ENCODE assay signal across 8 cellular contexts in genomic region chr4:112145820-112146813, GRCh38. TPM values are rescaled to one million over a fixed set of nuclear protein-coding genes. Genes with fewer than 3 reads are reported as not detected.
DNase-seq lines count a peak whose midpoint lies in the region; ATAC-seq and TF ChIP-seq lines count a peak whose summit lies in the region.

No MANE protein-coding gene starts in this region.

- peak; percentile 46 for ATAC-seq in GM21737 (IDR thresholded peaks at IDR 0.05; ENCODE audit: unreplicated experiment)
- ATAC-seq in WTC11: peak; percentile 43
- peak; percentile 57 for ATAC-seq in central memory CD8-positive, alpha-beta T cell (replicated peaks; ENCODE audit: extremely low read depth, poor library complexity, severe bottlenecking)

- H3K4me3 ChIP-seq in GM08714 (ENCODE audit: low read length) (peak overlapping the region; percentile 94), kidney epithelial cell (ENCODE audit: low read depth, low read length) (peak overlapping the region; percentile 83)

- TF ChIP-seq EP300 in Ishikawa (IDR thresholded peaks at IDR 0.05; ENCODE audit: borderline replicate concordance): no peak

- H3K4me3 Mint-ChIP-seq in WTC11: peak overlapping the region; percentile 76
- peak overlapping the region; percentile 58 for H3K4me3 Mint-ChIP-seq in central memory CD8-positive, alpha-beta T cell

- TF ChIP-seq CTCF in WTC11 (IDR thresholded peaks at IDR 0.05) (no peak), kidney epithelial cell (IDR thresholded peaks at IDR 0.05; ENCODE audit: insufficient read depth, low read length, poor library complexity, severe bottlenecking) (peak; percentile 16)

- CTCF ChIA-PET in WTC11 (lab: Charles Lee): no interaction called here

- no peaks in the 10 kb centered on the region for H3K36me3 ChIP-seq in kidney epithelial cell (ENCODE audit: control insufficient read depth, insufficient read depth, low read length)

- no peak for TF ChIP-seq RAD21 in Ishikawa (IDR thresholded peaks at IDR 0.05; ENCODE audit: low read depth)

- H3K4me1 Mint-ChIP-seq in WTC11: peaks cover 13% of the 10 kb centered on the region
- H3K4me1 Mint-ChIP-seq in central memory CD8-positive, alpha-beta T cell: peaks cover 21% of the 10 kb centered on the region

- DNase-seq in WTC11 (ENCODE audit: low spot score): peak; percentile 53
- DNase-seq in central memory CD8-positive, alpha-beta T cell (ENCODE audit: low spot score in 2 of 2): peak; percentile 40 to 46
- no peak for DNase-seq in kidney epithelial cell (ENCODE audit: low read depth)
- DNase-seq in stimulated activated CD4-positive, alpha-beta T cell treated with anti-CD3 and anti-CD28 coated beads, Interleukin-1b, Interleukin-23, amount 100 ng/mL, for 1 hour (ENCODE audit: low read depth in 2 of 2): peak; percentile 23 to 53
- DNase-seq in SHP77 treated with DMSO at 0.1 percent for 48 hours (lab: John Stamatoyannopoulos, UW): no peak

- H3K27me3 Mint-ChIP-seq in WTC11 (ENCODE audit: low read depth): peaks cover 39% of the 10 kb centered on the region
- H3K27me3 Mint-ChIP-seq in central memory CD8-positive, alpha-beta T cell: no peaks in the 10 kb centered on the region

- no peak overlapping the region for H3K27ac Mint-ChIP-seq in WTC11
- peak overlapping the region; percentile 9 for H3K27ac Mint-ChIP-seq in central memory CD8-positive, alpha-beta T cell (ENCODE audit: low read depth)

- H3K27me3 ChIP-seq in kidney epithelial cell (ENCODE audit: control insufficient read depth, insufficient read depth, low read length): no peaks in the 10 kb centered on the region

- POLR2A ChIA-PET in WTC11 (lab: Charles Lee): no interaction called here

- H3K36me3 Mint-ChIP-seq in WTC11: no peaks in the 10 kb centered on the region
- peaks cover 2% of the 10 kb centered on the region for H3K36me3 Mint-ChIP-seq in central memory CD8-positive, alpha-beta T cell (ENCODE audit: insufficient read depth)

- H3K9me3 Mint-ChIP-seq in WTC11: no peaks in the 10 kb centered on the region
- H3K9me3 Mint-ChIP-seq in central memory CD8-positive, alpha-beta T cell: no peaks in the 10 kb centered on the region

TF ChIP-seq in Ishikawa, 13 proteins besides CTCF, POLR2A, EP300 and RAD21:
- TF ChIP-seq YY1 (IDR thresholded peaks at IDR 0.05; ENCODE audit: low read depth) (peak; percentile 77), MAX (IDR thresholded peaks at IDR 0.05) (peak; percentile 52), TCF12 (IDR thresholded peaks at IDR 0.05; ENCODE audit: low read depth) (0 out of 2 replicates have a peak, but pooled peaks have one; percentile 12), CEBPB (IDR thresholded peaks at IDR 0.05) (peak; percentile 94), TAF1 (IDR thresholded peaks at IDR 0.05; ENCODE audit: low read depth) (no peak; the same call in 1 of the 2 replicates), EGR1 (IDR thresholded peaks at IDR 0.05) (no peak; the same call in 1 of the 2 replicates), ZBTB7A (IDR thresholded peaks at IDR 0.05; ENCODE audit: low read depth) (peak; percentile 88), TEAD4 (IDR thresholded peaks at IDR 0.05) (no peak), FOXM1 (IDR thresholded peaks at IDR 0.05; ENCODE audit: borderline replicate concordance, low read depth) (no peak), NFIC (IDR thresholded peaks at IDR 0.05) (no peak)

TF ChIP-seq in WTC11, 78 proteins besides CTCF, POLR2A, EP300 and RAD21 (continues in another document):
- no peak for TF ChIP-seq ZNF232 (CRISPR knock-in tag; IDR thresholded peaks at IDR 0.05)
- TF ChIP-seq KAT7 (CRISPR knock-in tag; IDR thresholded peaks at IDR 0.05; ENCODE audit: borderline replicate concordance): no peak
- TF ChIP-seq NR1H2 (CRISPR knock-in tag; IDR thresholded peaks at IDR 0.05): no peak
- no peak for TF ChIP-seq JUN (CRISPR knock-in tag; IDR thresholded peaks at IDR 0.05)
- TF ChIP-seq NR3C1 (CRISPR knock-in tag; conservative IDR thresholded peaks at IDR 0.05; ENCODE audit: low read depth): no peak
- TF ChIP-seq HMGXB4 (CRISPR knock-in tag; IDR thresholded peaks at IDR 0.05): no peak; the same call in 1 of the 2 replicates
- TF ChIP-seq AR (CRISPR knock-in tag; IDR thresholded peaks at IDR 0.05): no peak
- TF ChIP-seq TP53 (CRISPR knock-in tag; IDR thresholded peaks at IDR 0.05): no peak
- no peak for TF ChIP-seq IRF2 (CRISPR knock-in tag; IDR thresholded peaks at IDR 0.05; ENCODE audit: borderline replicate concordance, low read depth)
- TF ChIP-seq HMGA2 (CRISPR knock-in tag; IDR thresholded peaks at IDR 0.05): no peak
- no peak for TF ChIP-seq NFE2L1 (CRISPR knock-in tag; IDR thresholded peaks at IDR 0.05)
- no peak for TF ChIP-seq USF2 (CRISPR knock-in tag; IDR thresholded peaks at IDR 0.05)
- no peak for TF ChIP-seq ZNF317 (CRISPR knock-in tag; IDR thresholded peaks at IDR 0.05; ENCODE audit: borderline replicate concordance, low read depth)
- TF ChIP-seq USF1 (CRISPR knock-in tag; IDR thresholded peaks at IDR 0.05): no peak
- no peak for TF ChIP-seq E2F4 (CRISPR knock-in tag; IDR thresholded peaks at IDR 0.05; ENCODE audit: borderline replicate concordance, low read depth)

RNA-seq across cellular contexts. Expression of gene FAM241A, which starts 0.9 kb away (rescaled TPM):
- total RNA-seq in WTC11 (2021) (0.22 to 0.23 TPM (median 0.23 TPM) in 3 replicates), kidney epithelial cell (1.5 and 1.6 TPM in 2 replicates)

Comparison
In these comparisons a context has a peak if more than half of its experiments do, and no peak if none do; other contexts are left out.
1. DNase-seq: peak in WTC11 (single experiment), central memory CD8-positive, alpha-beta T cell (2 of 2) and stimulated activated CD4-positive, alpha-beta T cell treated with anti-CD3 and anti-CD28 coated beads, Interleukin-1b, Interleukin-23, amount 100 ng/mL, for 1 hour (2 of 2); none in kidney epithelial cell (single experiment) and SHP77 treated with DMSO at 0.1 percent for 48 hours (single experiment).
2. Peak in every context shown above with its lines, with median percentiles within 50 percentile points of each other: ATAC-seq.